ENCODE assay signal across 8 cellular contexts in the genomic region with DNA sequence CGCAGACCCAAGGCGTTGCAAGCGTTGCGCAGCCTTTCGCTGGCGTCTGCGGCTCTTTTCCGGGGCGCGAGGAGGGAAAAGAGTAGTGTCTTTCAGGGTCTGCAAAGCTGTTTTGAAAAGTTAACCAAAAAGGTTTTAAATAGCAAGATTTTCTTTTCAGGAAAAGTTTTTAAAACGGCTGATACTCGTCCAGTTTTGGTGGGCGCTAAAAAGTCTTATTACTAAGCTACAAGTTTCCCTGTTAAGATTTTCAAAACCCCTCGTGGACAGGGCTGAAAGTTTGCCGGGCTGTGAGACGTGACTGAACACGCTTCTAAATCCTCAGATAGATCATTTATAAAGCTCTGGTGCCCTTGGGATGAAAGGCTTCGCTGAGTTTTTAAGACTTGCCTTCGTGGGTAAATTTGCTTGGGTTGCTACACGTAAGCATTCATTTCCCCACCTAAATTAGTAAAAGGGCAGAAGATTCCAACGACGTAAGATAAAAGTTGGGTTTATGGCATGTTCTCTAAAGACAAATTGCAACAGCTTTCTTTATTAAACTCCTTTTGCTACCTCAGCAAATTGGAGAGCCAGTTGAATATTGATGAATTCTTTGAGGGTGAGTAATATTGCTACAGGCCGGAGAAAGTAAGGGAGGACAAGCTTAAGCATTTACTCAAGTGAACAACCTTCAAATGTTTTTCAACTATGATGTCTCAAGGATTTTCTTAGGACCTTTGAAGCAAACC.
DNase-seq lines count a peak whose midpoint lies in the region; ATAC-seq and TF ChIP-seq lines count a peak whose summit lies in the region.

No MANE protein-coding gene starts in this region.

- no peaks in the 10 kb centered on the region for H3F3A ChIP-seq in Loucy (ENCODE audit: low read depth)

- no peak overlapping the region for H3K23ac ChIP-seq in trophoblast cell (ENCODE audit: low read length)

- H2BK5ac ChIP-seq in trophoblast cell (ENCODE audit: low read depth, low read length, poor library complexity): no peak overlapping the region

- peak overlapping the region; percentile 95 for H3K9ac ChIP-seq in DND-41 (ENCODE audit: low read depth, low read length)
- peak overlapping the region; percentile 96 for H3K9ac ChIP-seq in Loucy (ENCODE audit: low read depth, low read length, poor library complexity, severe bottlenecking)
- H3K9ac ChIP-seq in endodermal cell (ENCODE audit: extremely low read depth, low read length, poor library complexity, severe bottlenecking): no peak overlapping the region
- H3K9ac ChIP-seq in trophoblast cell (ENCODE audit: low read length): no peak overlapping the region

- no peak overlapping the region for H3K18ac ChIP-seq in trophoblast cell (ENCODE audit: low read length)

- H3K4me1 ChIP-seq in DND-41 (ENCODE audit: insufficient read depth, low read length) (peaks cover 27% of the 10 kb centered on the region), Loucy (ENCODE audit: insufficient read depth, low read length, poor library complexity, severe bottlenecking) (peaks cover 23% of the 10 kb centered on the region), endodermal cell (ENCODE audit: control insufficient read depth, insufficient read depth, low read length) (no peaks in the 10 kb centered on the region), trophoblast cell (ENCODE audit: control insufficient read depth in 1 of 2, insufficient read depth in 2 of 2, low read length in 2 of 2) (peaks cover 0 to 2% of the 10 kb centered on the region in 2 experiments)

- 32 to 45% methylated on average over 4 to 21 of the region's 23 CpGs for WGBS in endodermal cell (ENCODE audit: insufficient coverage in 1 of 2, insufficient read length in 1 of 2), 2 experiments
- WGBS in trophoblast cell (ENCODE audit: extremely low coverage, insufficient coverage, insufficient read length): no CpG with 5 or more reads among the region's 23 CpGs

- peak overlapping the region; percentile 73 for H3K4me3 Mint-ChIP-seq in endodermal cell

- no peak overlapping the region for H2BK12ac ChIP-seq in trophoblast cell (ENCODE audit: low read length)

- H4K12ac ChIP-seq in trophoblast cell (ENCODE audit: low read depth, low read length): no peak overlapping the region

- peak overlapping the region; percentile 23 to 88; a peak in 3 of 4 replicates for H3K4me3 ChIP-seq in DND-41 (ENCODE audit: low read depth in 1 of 2, low read length in 2 of 2)
- H3K4me3 ChIP-seq in Loucy (ENCODE audit: low read length, poor library complexity, severe bottlenecking): peak overlapping the region; percentile 94
- H3K4me3 ChIP-seq in endodermal cell (ENCODE audit: low read length): peak overlapping the region; percentile 84
- H3K4me3 ChIP-seq in trophoblast cell (ENCODE audit: low read depth, low read length): no peak overlapping the region

- peaks cover 28% of the 10 kb centered on the region for H3K79me2 ChIP-seq in DND-41 (ENCODE audit: insufficient read depth, low read length)
- peaks cover 27% of the 10 kb centered on the region for H3K79me2 ChIP-seq in Loucy (ENCODE audit: insufficient read depth, low read length)
- peaks cover 3% of the 10 kb centered on the region for H3K79me2 ChIP-seq in trophoblast cell (ENCODE audit: control insufficient read depth, insufficient read depth, low read length, poor library complexity)

- H4K91ac ChIP-seq in trophoblast cell (ENCODE audit: low read depth, low read length): peak overlapping the region; percentile 47

- H3K4me1 Mint-ChIP-seq in endodermal cell: peaks cover 8% of the 10 kb centered on the region

- H3K27me3 ChIP-seq in DND-41 (ENCODE audit: insufficient read depth, low read length, poor library complexity) (no peaks in the 10 kb centered on the region), Loucy (ENCODE audit: insufficient read depth, low read length, poor library complexity, severe bottlenecking) (no peaks in the 10 kb centered on the region), endodermal cell (ENCODE audit: control insufficient read depth, insufficient read depth, low read length, poor library complexity, severe bottlenecking) (peaks cover 28% of the 10 kb centered on the region), trophoblast cell (ENCODE audit: insufficient read depth, low read length) (no peaks in the 10 kb centered on the region)

- H3K9me3 ChIP-seq in DND-41 (ENCODE audit: insufficient read depth, low read length, severe bottlenecking) (no peaks in the 10 kb centered on the region), Loucy (ENCODE audit: insufficient read depth, low read depth, low read length) (no peaks in the 10 kb centered on the region), endodermal cell (ENCODE audit: control insufficient read depth, low read length) (no peaks in the 10 kb centered on the region), trophoblast cell (ENCODE audit: insufficient read depth, low read depth, low read length) (no peaks in the 10 kb centered on the region)

- peaks cover 75% of the 10 kb centered on the region for H3K9me3 Mint-ChIP-seq in endodermal cell

- peaks cover 65% of the 10 kb centered on the region for H3K27me3 Mint-ChIP-seq in endodermal cell (ENCODE audit: insufficient read depth)

- peak overlapping the region; percentile 85 for H2AFZ ChIP-seq in DND-41 (ENCODE audit: low read depth, low read length)
- H2AFZ ChIP-seq in Loucy (ENCODE audit: low read length): peak overlapping the region; percentile 77
- H2AFZ ChIP-seq in trophoblast cell (ENCODE audit: insufficient read depth, low read length, poor library complexity): no peak overlapping the region

- H3K79me1 ChIP-seq in trophoblast cell (ENCODE audit: low read length): peaks cover 11% of the 10 kb centered on the region

- H3K14ac ChIP-seq in trophoblast cell (ENCODE audit: low read length): no peak overlapping the region

- H3K36me3 ChIP-seq in DND-41 (ENCODE audit: insufficient read depth, low read length): peaks cover 4% of the 10 kb centered on the region
- no peaks in the 10 kb centered on the region for H3K36me3 ChIP-seq in Loucy (ENCODE audit: insufficient read depth, low read length)
- H3K36me3 ChIP-seq in endodermal cell (ENCODE audit: control insufficient read depth, insufficient read depth, low read length): no peaks in the 10 kb centered on the region
- no peaks in the 10 kb centered on the region for H3K36me3 ChIP-seq in trophoblast cell (ENCODE audit: control insufficient read depth in 1 of 2, insufficient read depth in 2 of 2, low read length in 2 of 2)

- H3K27ac ChIP-seq in DND-41 (ENCODE audit: low read length) (peak overlapping the region; percentile 98), endodermal cell (ENCODE audit: low read depth, low read length) (no peak overlapping the region), trophoblast cell (ENCODE audit: low read depth, low read length) (no peak overlapping the region)

- no peaks in the 10 kb centered on the region for H3K36me3 Mint-ChIP-seq in endodermal cell (ENCODE audit: low read depth)

- TF ChIP-seq CTCF in DND-41 (IDR thresholded peaks at IDR 0.05; ENCODE audit: borderline replicate concordance, extremely low read depth, low read length, poor library complexity, severe bottlenecking) (no peak), Loucy (conservative IDR thresholded peaks at IDR 0.05; ENCODE audit: low read length) (no peak), endodermal cell (conservative IDR thresholded peaks at IDR 0.05) (no peak)

- no peak overlapping the region for H2BK120ac ChIP-seq in trophoblast cell (ENCODE audit: insufficient read depth, low read length, poor library complexity)

- no peak overlapping the region for H3K27ac Mint-ChIP-seq in endodermal cell

- no peak overlapping the region for H4K8ac ChIP-seq in trophoblast cell (ENCODE audit: low read depth, low read length)

- ATAC-seq in DND-41 (ENCODE audit: insufficient read depth, low read depth): no peak
- ATAC-seq in HG03521 (IDR thresholded peaks at IDR 0.05; ENCODE audit: unreplicated experiment): no peak
- ATAC-seq in HG02678 (IDR thresholded peaks at IDR 0.05; ENCODE audit: unreplicated experiment): no peak

- H3K9me2 ChIP-seq in Loucy (replicated peaks; ENCODE audit: low read depth, low read length): no peaks in the 10 kb centered on the region

- H3K4me2 ChIP-seq in DND-41 (ENCODE audit: insufficient read depth, low read length): peak overlapping the region; percentile 77
- peak overlapping the region; percentile 95 for H3K4me2 ChIP-seq in Loucy (ENCODE audit: low read depth, low read length, poor library complexity, severe bottlenecking)
- H3K4me2 ChIP-seq in trophoblast cell (ENCODE audit: low read length): peak overlapping the region; percentile 97

- DNase-seq in DND-41 (no peak), endodermal cell (no peak), trophoblast cell (peak in 1 of 2 donors; percentile 40), DMS153 (lab: John Stamatoyannopoulos, UW) (no peak), NCI-H2107 treated with DMSO at 0.1 percent for 48 hours (lab: John Stamatoyannopoulos, UW; ENCODE audit: unreplicated experiment) (no peak)

- H3K4ac ChIP-seq in trophoblast cell (ENCODE audit: low read depth, low read length): no peak overlapping the region

- no peak overlapping the region for H2AK5ac ChIP-seq in trophoblast cell (ENCODE audit: low read length)

- H4K20me1 ChIP-seq in DND-41 (ENCODE audit: insufficient read depth, low read length) (no peaks in the 10 kb centered on the region), Loucy (ENCODE audit: insufficient read depth, low read length, poor library complexity, severe bottlenecking) (no peaks in the 10 kb centered on the region)

Comparison
In these comparisons a context has a peak if more than half of its experiments do, and no peak if none do; other contexts are left out.
1. H3K9ac ChIP-seq: peak in DND-41 (single experiment) and Loucy (single experiment); none in endodermal cell (single experiment) and trophoblast cell (single experiment).
2. Peak in every context shown above with its lines, with median percentiles within 50 percentile points of each other: H3K4me2 ChIP-seq.